In the genomic region with DNA sequence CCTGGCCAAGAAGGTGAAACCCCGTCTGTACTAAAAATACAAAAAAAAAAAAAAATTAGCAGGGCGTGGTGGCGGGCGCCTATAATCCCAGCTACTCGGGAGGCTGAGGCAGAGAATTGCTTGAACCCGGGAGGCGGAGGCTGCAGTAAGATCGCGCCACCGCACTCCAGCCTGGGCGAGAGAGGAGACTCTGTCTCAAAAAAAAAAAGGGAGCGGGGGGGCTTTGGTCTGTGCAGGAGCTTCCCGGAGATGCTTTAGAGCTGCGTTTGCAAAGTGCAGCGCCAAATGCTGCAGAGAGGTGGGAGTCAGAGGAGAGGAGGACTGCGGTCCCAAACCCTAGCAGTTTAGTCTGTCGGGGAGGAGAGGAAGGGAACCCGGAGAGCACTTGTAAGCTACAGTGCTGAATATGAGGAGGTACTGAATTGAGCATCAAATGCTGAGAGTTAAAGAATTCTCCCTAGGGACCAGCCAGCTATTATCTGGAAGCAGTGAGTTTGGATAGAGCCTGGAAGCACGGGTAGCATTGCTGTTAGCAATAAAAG, we compare ENCODE assay signal across 1 cellular context.
TF ChIP-seq lines count a peak whose summit lies in the region.

No MANE protein-coding gene starts in this region.

TF ChIP-seq in HEK293, 187 proteins besides CTCF, POLR2A, EP300 and RAD21 (continued from another document and continues in another):
- TF ChIP-seq, protein P1, sequence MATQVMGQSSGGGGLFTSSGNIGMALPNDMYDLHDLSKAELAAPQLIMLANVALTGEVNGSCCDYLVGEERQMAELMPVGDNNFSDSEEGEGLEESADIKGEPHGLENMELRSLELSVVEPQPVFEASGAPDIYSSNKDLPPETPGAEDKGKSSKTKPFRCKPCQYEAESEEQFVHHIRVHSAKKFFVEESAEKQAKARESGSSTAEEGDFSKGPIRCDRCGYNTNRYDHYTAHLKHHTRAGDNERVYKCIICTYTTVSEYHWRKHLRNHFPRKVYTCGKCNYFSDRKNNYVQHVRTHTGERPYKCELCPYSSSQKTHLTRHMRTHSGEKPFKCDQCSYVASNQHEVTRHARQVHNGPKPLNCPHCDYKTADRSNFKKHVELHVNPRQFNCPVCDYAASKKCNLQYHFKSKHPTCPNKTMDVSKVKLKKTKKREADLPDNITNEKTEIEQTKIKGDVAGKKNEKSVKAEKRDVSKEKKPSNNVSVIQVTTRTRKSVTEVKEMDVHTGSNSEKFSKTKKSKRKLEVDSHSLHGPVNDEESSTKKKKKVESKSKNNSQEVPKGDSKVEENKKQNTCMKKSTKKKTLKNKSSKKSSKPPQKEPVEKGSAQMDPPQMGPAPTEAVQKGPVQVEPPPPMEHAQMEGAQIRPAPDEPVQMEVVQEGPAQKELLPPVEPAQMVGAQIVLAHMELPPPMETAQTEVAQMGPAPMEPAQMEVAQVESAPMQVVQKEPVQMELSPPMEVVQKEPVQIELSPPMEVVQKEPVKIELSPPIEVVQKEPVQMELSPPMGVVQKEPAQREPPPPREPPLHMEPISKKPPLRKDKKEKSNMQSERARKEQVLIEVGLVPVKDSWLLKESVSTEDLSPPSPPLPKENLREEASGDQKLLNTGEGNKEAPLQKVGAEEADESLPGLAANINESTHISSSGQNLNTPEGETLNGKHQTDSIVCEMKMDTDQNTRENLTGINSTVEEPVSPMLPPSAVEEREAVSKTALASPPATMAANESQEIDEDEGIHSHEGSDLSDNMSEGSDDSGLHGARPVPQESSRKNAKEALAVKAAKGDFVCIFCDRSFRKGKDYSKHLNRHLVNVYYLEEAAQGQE (tag by site-specific recombination; IDR thresholded peaks at IDR 0.05), result 0 out of 2 replicates have a peak, but pooled peaks have one; percentile 28
- TF ChIP-seq PRDM1 (tag by site-specific recombination; IDR thresholded peaks at IDR 0.05), result no peak; the same call in 1 of the 2 replicates
- no peak for TF ChIP-seq ZFP3 (tag by site-specific recombination; IDR thresholded peaks at IDR 0.05; ENCODE audit: low read depth)
- TF ChIP-seq ZNF610 (tag by site-specific recombination; IDR thresholded peaks at IDR 0.05; ENCODE audit: borderline replicate concordance), result no peak
- no peak for TF ChIP-seq SP3 (tag by site-specific recombination; IDR thresholded peaks at IDR 0.05)
- TF ChIP-seq MYNN (tag by site-specific recombination; IDR thresholded peaks at IDR 0.05; ENCODE audit: borderline replicate concordance), result peak; percentile 51; the same call in 1 of the 2 replicates
- peak; percentile 5; the same call in 1 of the 2 replicates for TF ChIP-seq ZFP69B (tag by site-specific recombination; IDR thresholded peaks at IDR 0.05)
- TF ChIP-seq ZNF664 (tag by site-specific recombination; IDR thresholded peaks at IDR 0.05), result no peak
- TF ChIP-seq ZNF174 (tag by site-specific recombination; IDR thresholded peaks at IDR 0.05), result no peak
- TF ChIP-seq ZSCAN30 (tag by site-specific recombination; IDR thresholded peaks at IDR 0.05), result no peak; the same call in 1 of the 2 replicates
- no peak for TF ChIP-seq ZNF791 (tag by site-specific recombination; IDR thresholded peaks at IDR 0.05)
- TF ChIP-seq TRIM28 (IDR thresholded peaks at IDR 0.05; ENCODE audit: borderline replicate concordance, low read length), result no peak
- TF ChIP-seq, protein P2, sequence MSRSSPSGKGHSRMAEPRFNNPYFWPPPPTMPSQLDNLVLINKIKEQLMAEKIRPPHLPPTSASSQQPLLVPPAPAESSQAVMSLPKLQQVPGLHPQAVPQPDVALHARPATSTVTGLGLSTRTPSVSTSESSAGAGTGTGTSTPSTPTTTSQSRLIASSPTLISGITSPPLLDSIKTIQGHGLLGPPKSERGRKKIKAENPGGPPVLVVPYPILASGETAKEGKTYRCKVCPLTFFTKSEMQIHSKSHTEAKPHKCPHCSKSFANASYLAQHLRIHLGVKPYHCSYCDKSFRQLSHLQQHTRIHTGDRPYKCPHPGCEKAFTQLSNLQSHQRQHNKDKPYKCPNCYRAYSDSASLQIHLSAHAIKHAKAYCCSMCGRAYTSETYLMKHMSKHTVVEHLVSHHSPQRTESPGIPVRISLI (tag by site-specific recombination; IDR thresholded peaks at IDR 0.05), result peak; percentile 75
- no peak for TF ChIP-seq ZNF529 (tag by site-specific recombination; IDR thresholded peaks at IDR 0.05; ENCODE audit: insufficient replicate concordance)
- TF ChIP-seq ZNF501 (tag by site-specific recombination; IDR thresholded peaks at IDR 0.05), result peak; percentile 30; the same call in 1 of the 2 replicates
- TF ChIP-seq, protein P3, sequence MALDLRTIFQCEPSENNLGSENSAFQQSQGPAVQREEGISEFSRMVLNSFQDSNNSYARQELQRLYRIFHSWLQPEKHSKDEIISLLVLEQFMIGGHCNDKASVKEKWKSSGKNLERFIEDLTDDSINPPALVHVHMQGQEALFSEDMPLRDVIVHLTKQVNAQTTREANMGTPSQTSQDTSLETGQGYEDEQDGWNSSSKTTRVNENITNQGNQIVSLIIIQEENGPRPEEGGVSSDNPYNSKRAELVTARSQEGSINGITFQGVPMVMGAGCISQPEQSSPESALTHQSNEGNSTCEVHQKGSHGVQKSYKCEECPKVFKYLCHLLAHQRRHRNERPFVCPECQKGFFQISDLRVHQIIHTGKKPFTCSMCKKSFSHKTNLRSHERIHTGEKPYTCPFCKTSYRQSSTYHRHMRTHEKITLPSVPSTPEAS (tag by site-specific recombination; IDR thresholded peaks at IDR 0.05), result no peak
- no peak for TF ChIP-seq WT1 (tag by site-specific recombination; IDR thresholded peaks at IDR 0.05)
- no peak for TF ChIP-seq KLF10 (tag by site-specific recombination; IDR thresholded peaks at IDR 0.05)
- TF ChIP-seq ZBTB17 (tag by site-specific recombination; IDR thresholded peaks at IDR 0.05), result peak; percentile 58
- TF ChIP-seq ZNF302 (tag by site-specific recombination; IDR thresholded peaks at IDR 0.05; ENCODE audit: low read depth), result no peak
- TF ChIP-seq ZNF146 (tag by site-specific recombination; IDR thresholded peaks at IDR 0.05), result no peak
- TF ChIP-seq ZNF211 (tag by site-specific recombination; IDR thresholded peaks at IDR 0.05; ENCODE audit: low read depth), result no peak
- no peak for TF ChIP-seq ZNF660 (tag by site-specific recombination; IDR thresholded peaks at IDR 0.05)
- TF ChIP-seq, protein P4, sequence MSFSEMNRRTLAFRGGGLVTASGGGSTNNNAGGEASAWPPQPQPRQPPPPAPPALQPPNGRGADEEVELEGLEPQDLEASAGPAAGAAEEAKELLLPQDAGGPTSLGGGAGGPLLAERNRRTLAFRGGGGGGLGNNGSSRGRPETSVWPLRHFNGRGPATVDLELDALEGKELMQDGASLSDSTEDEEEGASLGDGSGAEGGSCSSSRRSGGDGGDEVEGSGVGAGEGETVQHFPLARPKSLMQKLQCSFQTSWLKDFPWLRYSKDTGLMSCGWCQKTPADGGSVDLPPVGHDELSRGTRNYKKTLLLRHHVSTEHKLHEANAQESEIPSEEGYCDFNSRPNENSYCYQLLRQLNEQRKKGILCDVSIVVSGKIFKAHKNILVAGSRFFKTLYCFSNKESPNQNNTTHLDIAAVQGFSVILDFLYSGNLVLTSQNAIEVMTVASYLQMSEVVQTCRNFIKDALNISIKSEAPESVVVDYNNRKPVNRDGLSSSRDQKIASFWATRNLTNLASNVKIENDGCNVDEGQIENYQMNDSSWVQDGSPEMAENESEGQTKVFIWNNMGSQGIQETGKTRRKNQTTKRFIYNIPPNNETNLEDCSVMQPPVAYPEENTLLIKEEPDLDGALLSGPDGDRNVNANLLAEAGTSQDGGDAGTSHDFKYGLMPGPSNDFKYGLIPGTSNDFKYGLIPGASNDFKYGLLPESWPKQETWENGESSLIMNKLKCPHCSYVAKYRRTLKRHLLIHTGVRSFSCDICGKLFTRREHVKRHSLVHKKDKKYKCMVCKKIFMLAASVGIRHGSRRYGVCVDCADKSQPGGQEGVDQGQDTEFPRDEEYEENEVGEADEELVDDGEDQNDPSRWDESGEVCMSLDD (tag by site-specific recombination; IDR thresholded peaks at IDR 0.05), result 0 out of 2 replicates have a peak, but pooled peaks have one; percentile 0
- no peak for TF ChIP-seq ZNF248 (tag by site-specific recombination; IDR thresholded peaks at IDR 0.05)
- TF ChIP-seq, protein P5, sequence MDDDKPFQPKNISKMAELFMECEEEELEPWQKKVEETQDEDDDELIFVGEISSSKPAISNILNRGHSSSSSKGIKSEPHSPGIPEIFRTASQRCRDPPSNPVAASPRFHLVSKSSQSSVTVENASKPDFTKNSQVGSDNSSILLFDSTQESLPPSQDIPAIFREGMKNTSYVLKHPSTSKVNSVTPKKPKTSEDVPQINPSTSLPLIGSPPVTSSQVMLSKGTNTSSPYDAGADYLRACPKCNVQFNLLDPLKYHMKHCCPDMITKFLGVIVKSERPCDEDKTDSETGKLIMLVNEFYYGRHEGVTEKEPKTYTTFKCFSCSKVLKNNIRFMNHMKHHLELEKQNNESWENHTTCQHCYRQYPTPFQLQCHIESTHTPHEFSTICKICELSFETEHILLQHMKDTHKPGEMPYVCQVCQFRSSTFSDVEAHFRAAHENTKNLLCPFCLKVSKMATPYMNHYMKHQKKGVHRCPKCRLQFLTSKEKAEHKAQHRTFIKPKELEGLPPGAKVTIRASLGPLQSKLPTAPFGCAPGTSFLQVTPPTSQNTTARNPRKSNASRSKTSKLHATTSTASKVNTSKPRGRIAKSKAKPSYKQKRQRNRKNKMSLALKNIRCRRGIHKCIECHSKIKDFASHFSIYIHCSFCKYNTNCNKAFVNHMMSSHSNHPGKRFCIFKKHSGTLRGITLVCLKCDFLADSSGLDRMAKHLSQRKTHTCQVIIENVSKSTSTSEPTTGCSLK (tag by site-specific recombination; IDR thresholded peaks at IDR 0.05), result no peak
- TF ChIP-seq ZNF768 (tag by site-specific recombination; IDR thresholded peaks at IDR 0.05), result no peak
- no peak for TF ChIP-seq ZNF624 (tag by site-specific recombination; IDR thresholded peaks at IDR 0.05)
- TF ChIP-seq, protein P6, sequence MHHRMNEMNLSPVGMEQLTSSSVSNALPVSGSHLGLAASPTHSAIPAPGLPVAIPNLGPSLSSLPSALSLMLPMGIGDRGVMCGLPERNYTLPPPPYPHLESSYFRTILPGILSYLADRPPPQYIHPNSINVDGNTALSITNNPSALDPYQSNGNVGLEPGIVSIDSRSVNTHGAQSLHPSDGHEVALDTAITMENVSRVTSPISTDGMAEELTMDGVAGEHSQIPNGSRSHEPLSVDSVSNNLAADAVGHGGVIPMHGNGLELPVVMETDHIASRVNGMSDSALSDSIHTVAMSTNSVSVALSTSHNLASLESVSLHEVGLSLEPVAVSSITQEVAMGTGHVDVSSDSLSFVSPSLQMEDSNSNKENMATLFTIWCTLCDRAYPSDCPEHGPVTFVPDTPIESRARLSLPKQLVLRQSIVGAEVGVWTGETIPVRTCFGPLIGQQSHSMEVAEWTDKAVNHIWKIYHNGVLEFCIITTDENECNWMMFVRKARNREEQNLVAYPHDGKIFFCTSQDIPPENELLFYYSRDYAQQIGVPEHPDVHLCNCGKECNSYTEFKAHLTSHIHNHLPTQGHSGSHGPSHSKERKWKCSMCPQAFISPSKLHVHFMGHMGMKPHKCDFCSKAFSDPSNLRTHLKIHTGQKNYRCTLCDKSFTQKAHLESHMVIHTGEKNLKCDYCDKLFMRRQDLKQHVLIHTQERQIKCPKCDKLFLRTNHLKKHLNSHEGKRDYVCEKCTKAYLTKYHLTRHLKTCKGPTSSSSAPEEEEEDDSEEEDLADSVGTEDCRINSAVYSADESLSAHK (tag by site-specific recombination; IDR thresholded peaks at IDR 0.05), result no peak
- TF ChIP-seq ZNF837 (tag by site-specific recombination; IDR thresholded peaks at IDR 0.05), result no peak
- no peak for TF ChIP-seq ZNF169 (tag by site-specific recombination; IDR thresholded peaks at IDR 0.05)
- TF ChIP-seq ZNF548 (tag by site-specific recombination; IDR thresholded peaks at IDR 0.05), result no peak
- peak; percentile 83 for TF ChIP-seq OSR2 (tag by site-specific recombination; IDR thresholded peaks at IDR 0.05)
- TF ChIP-seq GLI2 (tag by site-specific recombination; IDR thresholded peaks at IDR 0.05; ENCODE audit: borderline replicate concordance, low read depth), result no peak
- TF ChIP-seq, protein P7, sequence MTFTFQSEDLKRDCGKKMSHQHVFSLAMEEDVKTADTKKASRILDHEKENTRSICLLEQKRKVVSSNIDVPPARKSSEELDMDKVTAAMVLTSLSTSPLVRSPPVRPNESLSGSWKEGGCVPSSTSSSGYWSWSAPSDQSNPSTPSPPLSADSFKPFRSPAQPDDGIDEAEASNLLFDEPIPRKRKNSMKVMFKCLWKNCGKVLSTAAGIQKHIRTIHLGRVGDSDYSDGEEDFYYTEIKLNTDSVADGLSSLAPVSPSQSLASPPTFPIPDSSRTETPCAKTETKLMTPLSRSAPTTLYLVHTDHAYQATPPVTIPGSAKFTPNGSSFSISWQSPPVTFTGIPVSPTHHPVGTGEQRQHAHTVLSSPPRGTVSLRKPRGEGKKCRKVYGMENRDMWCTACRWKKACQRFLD (tag by site-specific recombination; IDR thresholded peaks at IDR 0.05), result no peak
- TF ChIP-seq, protein P8, sequence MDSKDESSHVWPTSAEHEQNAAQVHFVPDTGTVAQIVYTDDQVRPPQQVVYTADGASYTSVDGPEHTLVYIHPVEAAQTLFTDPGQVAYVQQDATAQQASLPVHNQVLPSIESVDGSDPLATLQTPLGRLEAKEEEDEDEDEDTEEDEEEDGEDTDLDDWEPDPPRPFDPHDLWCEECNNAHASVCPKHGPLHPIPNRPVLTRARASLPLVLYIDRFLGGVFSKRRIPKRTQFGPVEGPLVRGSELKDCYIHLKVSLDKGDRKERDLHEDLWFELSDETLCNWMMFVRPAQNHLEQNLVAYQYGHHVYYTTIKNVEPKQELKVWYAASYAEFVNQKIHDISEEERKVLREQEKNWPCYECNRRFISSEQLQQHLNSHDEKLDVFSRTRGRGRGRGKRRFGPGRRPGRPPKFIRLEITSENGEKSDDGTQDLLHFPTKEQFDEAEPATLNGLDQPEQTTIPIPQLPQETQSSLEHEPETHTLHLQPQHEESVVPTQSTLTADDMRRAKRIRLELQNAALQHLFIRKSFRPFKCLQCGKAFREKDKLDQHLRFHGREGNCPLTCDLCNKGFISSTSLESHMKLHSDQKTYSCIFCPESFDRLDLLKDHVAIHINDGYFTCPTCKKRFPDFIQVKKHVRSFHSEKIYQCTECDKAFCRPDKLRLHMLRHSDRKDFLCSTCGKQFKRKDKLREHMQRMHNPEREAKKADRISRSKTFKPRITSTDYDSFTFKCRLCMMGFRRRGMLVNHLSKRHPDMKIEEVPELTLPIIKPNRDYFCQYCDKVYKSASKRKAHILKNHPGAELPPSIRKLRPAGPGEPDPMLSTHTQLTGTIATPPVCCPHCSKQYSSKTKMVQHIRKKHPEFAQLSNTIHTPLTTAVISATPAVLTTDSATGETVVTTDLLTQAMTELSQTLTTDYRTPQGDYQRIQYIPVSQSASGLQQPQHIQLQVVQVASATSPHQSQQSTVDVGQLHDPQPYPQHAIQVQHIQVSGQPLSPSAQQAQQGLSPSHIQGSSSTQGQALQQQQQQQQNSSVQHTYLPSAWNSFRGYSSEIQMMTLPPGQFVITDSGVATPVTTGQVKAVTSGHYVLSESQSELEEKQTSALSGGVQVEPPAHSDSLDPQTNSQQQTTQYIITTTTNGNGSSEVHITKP (tag by site-specific recombination; IDR thresholded peaks at IDR 0.05), result no peak
- no peak for TF ChIP-seq ZNF311 (tag by site-specific recombination; IDR thresholded peaks at IDR 0.05; ENCODE audit: borderline replicate concordance)
- TF ChIP-seq ZNF629 (tag by site-specific recombination; IDR thresholded peaks at IDR 0.05), result peak; percentile 21; the same call in 1 of the 2 replicates
- TF ChIP-seq ZNF37A (tag by site-specific recombination; IDR thresholded peaks at IDR 0.05), result no peak
